Comparison of ENCODE assay signal across 15 cellular contexts in the genomic region with DNA sequence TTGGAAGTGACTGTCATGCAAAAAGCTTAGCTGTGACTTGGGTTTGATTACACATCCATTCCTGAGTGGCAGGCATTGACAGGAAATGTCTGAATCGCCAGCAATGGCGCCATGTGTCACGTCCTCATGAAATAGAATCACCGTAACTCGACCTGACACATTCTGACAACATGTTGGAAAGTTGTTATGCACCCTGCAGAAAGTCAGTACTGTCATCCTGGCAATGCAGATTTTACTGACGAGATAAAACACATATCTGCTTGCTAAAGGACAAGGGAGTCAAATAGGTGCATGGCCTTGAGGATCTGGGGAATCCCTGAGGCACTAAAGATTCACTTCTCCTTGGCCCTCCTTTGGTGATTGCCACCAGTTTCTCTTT.
DNase-seq lines count a peak whose midpoint lies in the region; ATAC-seq, FAIRE-seq and TF ChIP-seq lines count a peak whose summit lies in the region.
"Had no signal": no experiment of that assay in that cellular context is flagged by ENCODE, and none has a peak within 500 bp of the region (broad histone marks: within the 10 kb centered on the region; RNA-seq: fewer than 3 reads in every experiment).

No MANE protein-coding gene starts in this region.

- intact Hi-C loops in HepG2 (cut with micrococcal nuclease; ENCODE audit: unreplicated experiment) = no loop called here

- TF ChIP-seq CTCF in liver (IDR thresholded peaks at IDR 0.05; ENCODE audit: low read depth, low read length, missing input control) (no peak), HepG2 (CRISPR knock-in tag; IDR thresholded peaks at IDR 0.05) (no peak), RWPE2 (IDR thresholded peaks at IDR 0.05; ENCODE audit: poor library complexity, severe bottlenecking) (no peak), keratinocyte (optimal IDR thresholded peaks at IDR 0.05 in 1 of 3, IDR thresholded peaks at IDR 0.05 in 1 of 3, conservative IDR thresholded peaks at IDR 0.05 in 1 of 3; ENCODE audit: extremely low read depth in 1 of 3, insufficient read depth in 2 of 3, low read length in 3 of 3) (no peak)

- BruUV-seq in HepG2 (replicated peaks; lab: Mats Ljungman, UMichigan) = no TSS peak

- no peak overlapping the region for H3K27ac ChIP-seq in liver (ENCODE audit: low read depth in 1 of 2, low read length in 2 of 2)
- no peak overlapping the region for H3K27ac ChIP-seq in HepG2 (ENCODE audit: extremely low read length, insufficient read depth, low read length)
- peak overlapping the region; percentile 91 for H3K27ac ChIP-seq in RWPE2 (ENCODE audit: poor library complexity, severe bottlenecking)
- peak overlapping the region; percentile 41 for H3K27ac ChIP-seq in keratinocyte (ENCODE audit: control insufficient read depth, insufficient read depth, low read length)
- no peak overlapping the region for H3K27ac ChIP-seq in substantia nigra (ENCODE audit: low read depth, low read length, poor library complexity, severe bottlenecking)
- H3K27ac ChIP-seq: parathyroid adenoma, transverse colon had no signal

- no peaks in the 10 kb centered on the region for H3K9me1 ChIP-seq in keratinocyte (ENCODE audit: control insufficient read depth, extremely low read depth, insufficient read depth, low read length)

- dilution Hi-C loops in keratinocyte (cut with MboI; ENCODE audit: extremely low pct_ligation_motif_present, low sequenced_read_pairs) = no loop called here

- TF ChIP-seq RAD21 in liver (IDR thresholded peaks at IDR 0.05) (no peak), HepG2 (CRISPR knock-in tag; IDR thresholded peaks at IDR 0.05) (no peak)

- H3K36me3 ChIP-seq in liver (ENCODE audit: control insufficient read depth in 4 of 4, insufficient read depth in 3 of 4, low read depth in 1 of 4, low read length in 3 of 4) (no peaks in the 10 kb centered on the region), HepG2 (replicated peaks in 1 of 2; ENCODE audit: control insufficient read depth in 1 of 2, insufficient read depth in 2 of 2, low read length in 2 of 2) (no peaks in the 10 kb centered on the region), RWPE2 (ENCODE audit: low read depth) (no peaks in the 10 kb centered on the region), keratinocyte (ENCODE audit: control insufficient read depth in 2 of 2, extremely low read depth in 1 of 2, insufficient read depth in 2 of 2, low read length in 2 of 2) (no peaks in the 10 kb centered on the region)
- H3K36me3 ChIP-seq: transverse colon had no signal

- WGBS in liver = 73% methylated on average over 6 of the region's 6 CpGs
- WGBS in HepG2 (ENCODE audit: low lambda C conversion rate) = 12% methylated on average over 6 of the region's 6 CpGs

- H4K20me1 ChIP-seq in HepG2 (ENCODE audit: insufficient read depth, low read length) (no peaks in the 10 kb centered on the region), keratinocyte (ENCODE audit: control insufficient read depth, extremely low read depth, insufficient read depth, low read length) (no peaks in the 10 kb centered on the region)

- DNase-seq in HepG2 (ENCODE audit: low spot score) (no peak), RWPE2 (ENCODE audit: low spot score) (no peak), keratinocyte (ENCODE audit: low read depth, low spot score) (peak; percentile 28), GM19238 (ENCODE audit: insufficient read length, low spot score) (no peak), substantia nigra (lab: John Stamatoyannopoulos, UW) (no peak)
- DNase-seq in stimulated activated CD4-positive, alpha-beta T cell treated with anti-CD3 and anti-CD28 coated beads, Interleukin-2, amount 100 ng/mL, for 48 hours = no peak
- no peak for DNase-seq in activated T-cell treated with anti-CD3 and anti-CD28 coated beads, Interleukin-2, amount 50 U/mL, for 48 hours
- DNase-seq: activated naive CD4-positive, alpha-beta T cell; MM.1S; NCI-H446; stimulated activated CD8-positive, alpha-beta memory T cell treated with anti-CD3 and anti-CD28 coated beads, Interleukin-4, amount 100 ng/mL, for 48 hours; transverse colon had no signal

- no peak for FAIRE-seq in HepG2 (lab: Jason Lieb, UNC)
- FAIRE-seq in keratinocyte (lab: Jason Lieb, UNC) = peak; percentile 67
- FAIRE-seq: endothelial cell of umbilical vein had no signal

- H2AFZ ChIP-seq in HepG2 (ENCODE audit: low read length) = no peak overlapping the region
- peak overlapping the region; percentile 20 for H2AFZ ChIP-seq in keratinocyte (ENCODE audit: control insufficient read depth, low read length)
- H2AFZ ChIP-seq: parathyroid adenoma had no signal

- POLR2A ChIA-PET in HepG2 (lab: Yijun Ruan, JAX) = no interaction called here

- no peak overlapping the region for H3K4me3 ChIP-seq in liver (ENCODE audit: low read depth in 1 of 3, low read length in 3 of 3)
- H3K4me3 ChIP-seq in HepG2 (replicated peaks in 1 of 3; ENCODE audit: insufficient read depth in 1 of 3, low read depth in 2 of 3, low read length in 3 of 3) = no peak overlapping the region
- no peak overlapping the region for H3K4me3 ChIP-seq in RWPE2 (ENCODE audit: severe bottlenecking)
- no peak overlapping the region for H3K4me3 ChIP-seq in keratinocyte (ENCODE audit: control insufficient read depth in 2 of 3, extremely low read depth in 1 of 3, insufficient read depth in 2 of 3, low read depth in 1 of 3, low read length in 3 of 3)
- H3K4me3 ChIP-seq: transverse colon had no signal

- no peak for ATAC-seq in HepG2
- ATAC-seq in RWPE2 (ENCODE audit: low read depth) = no peak

- in situ Hi-C loops in HepG2 (cut with HindIII; ENCODE audit: extremely low pct_ligation_motif_present, low pct_unique_long_range_greater_than_20kb) = no loop called here

- CTCF ChIA-PET in HepG2 (lab: Yijun Ruan, JAX; ENCODE audit: low intra/inter-chr PET ratio, low total read pairs) = no interaction called here

- peaks cover 4 to 16% (median 11%) of the 10 kb centered on the region in 4 donors for H3K4me1 ChIP-seq in liver (ENCODE audit: control insufficient read depth in 4 of 4, insufficient read depth in 4 of 4, low read length in 3 of 4)
- no peaks in the 10 kb centered on the region for H3K4me1 ChIP-seq in HepG2 (ENCODE audit: insufficient read depth, low read length)
- peaks cover 27% of the 10 kb centered on the region for H3K4me1 ChIP-seq in RWPE2 (ENCODE audit: insufficient read depth, poor library complexity, severe bottlenecking)
- H3K4me1 ChIP-seq in keratinocyte (ENCODE audit: control insufficient read depth, extremely low read depth, insufficient read depth, low read length) = peaks cover 31% of the 10 kb centered on the region
- H3K4me1 ChIP-seq: parathyroid adenoma, transverse colon had no signal

- H3K27me3 ChIP-seq in liver (ENCODE audit: control insufficient read depth in 4 of 4, insufficient read depth in 4 of 4, low read length in 3 of 4) (no peaks in the 10 kb centered on the region), HepG2 (ENCODE audit: control insufficient read depth in 1 of 2, insufficient read depth in 2 of 2, low read length in 2 of 2) (no peaks in the 10 kb centered on the region), RWPE2 (ENCODE audit: insufficient read depth, poor library complexity, severe bottlenecking) (no peaks in the 10 kb centered on the region), keratinocyte (ENCODE audit: control insufficient read depth, extremely low read depth, insufficient read depth, low read length) (no peaks in the 10 kb centered on the region)
- H3K27me3 ChIP-seq: transverse colon had no signal

- H3K9me3 ChIP-seq in liver (ENCODE audit: control insufficient read depth in 4 of 4, low read length in 3 of 4) = no peaks in the 10 kb centered on the region
- H3K9me3 ChIP-seq in HepG2 (ENCODE audit: low read length) = peaks cover 15% of the 10 kb centered on the region; the same call in 1 of the 2 replicates
- no peaks in the 10 kb centered on the region for H3K9me3 ChIP-seq in RWPE2 (ENCODE audit: severe bottlenecking)
- H3K9me3 ChIP-seq in keratinocyte (ENCODE audit: control insufficient read depth, low read depth, low read length) = no peaks in the 10 kb centered on the region
- H3K9me3 ChIP-seq: transverse colon had no signal

- H3K4me2 ChIP-seq in HepG2 (ENCODE audit: low read depth, low read length) (no peak overlapping the region), keratinocyte (ENCODE audit: control insufficient read depth, extremely low read depth, insufficient read depth, low read depth, low read length) (peak overlapping the region; percentile 67)

- no peak overlapping the region for H3K9ac ChIP-seq in liver (ENCODE audit: low read depth in 1 of 2, low read length in 2 of 2)
- H3K9ac ChIP-seq in HepG2 (ENCODE audit: insufficient read depth, low read depth, low read length) = no peak overlapping the region
- no peak overlapping the region for H3K9ac ChIP-seq in keratinocyte (ENCODE audit: control insufficient read depth, extremely low read depth, insufficient read depth, low read length)
- H3K9ac ChIP-seq: parathyroid adenoma had no signal

- no peaks in the 10 kb centered on the region for H3K79me2 ChIP-seq in HepG2 (ENCODE audit: insufficient read depth, low read length)
- no peaks in the 10 kb centered on the region for H3K79me2 ChIP-seq in keratinocyte (ENCODE audit: control insufficient read depth, insufficient read depth, low read length)
- H3K79me2 ChIP-seq: parathyroid adenoma had no signal

- TF ChIP-seq EP300 in HepG2 (IDR thresholded peaks at IDR 0.05; ENCODE audit: low read depth in 2 of 2, low read length in 2 of 2) (no peak), HepG2 (CRISPR knock-in tag; IDR thresholded peaks at IDR 0.05; ENCODE audit: borderline replicate concordance) (no peak)

- TF ChIP-seq POLR2A in HepG2 (IDR thresholded peaks at IDR 0.05; ENCODE audit: insufficient read depth in 1 of 2, low read depth in 2 of 2, low read length in 2 of 2) = no peak

TF ChIP-seq in liver, 16 proteins besides CTCF, POLR2A, EP300 and RAD21 (continues in another document):
- no peak for TF ChIP-seq FOXA2 (IDR thresholded peaks at IDR 0.05)

TF ChIP-seq in HepG2, 621 proteins besides CTCF, POLR2A, EP300 and RAD21:
- no peak for TF ChIP-seq BRCA1 (CRISPR knock-in tag; IDR thresholded peaks at IDR 0.05)
- no peak for TF ChIP-seq ZNF282 (IDR thresholded peaks at IDR 0.05; ENCODE audit: partially characterized antibody)
- TF ChIP-seq MYNN (CRISPR knock-in tag; IDR thresholded peaks at IDR 0.05; ENCODE audit: low read depth) = no peak

Comparison
In these comparisons a context has a peak if more than half of its experiments do, and no peak if none do; other contexts are left out.
1. H3K27ac ChIP-seq: peak in RWPE2 (single experiment) and keratinocyte (single experiment); none in liver (0 of 2), HepG2 (single experiment) and substantia nigra (single experiment).